10 cellular contexts compared by ENCODE assay signal in genomic region chr11:6170226-6170625, GRCh38. TPM values are rescaled to one million over a fixed set of nuclear protein-coding genes. Genes with fewer than 3 reads are reported as not detected.
"Had no signal": no experiment of that assay in that cellular context is flagged by ENCODE, and none has a peak within 500 bp of the region (broad histone marks: within the 10 kb centered on the region; RNA-seq: fewer than 3 reads in every experiment).

Gene OR52B2, minus strand, starts transcription at chr11:6170326. Its CDS starts 0 bp downstream, at chr11:6170326.

- H3K27ac ChIP-seq: HL-60, KMS-11 had no signal

- H3K4me3 ChIP-seq: K562 had no signal

- ATAC-seq: HepG2, K562 had no signal

- H3K9ac ChIP-seq: KMS-11 had no signal

- FAIRE-seq: HepG2, HTR-8/SVneo, K562 had no signal

- H3K4me2 ChIP-seq: KMS-11 had no signal

- DNase-seq: KBM-7, KG1 had no signal

RNA-seq across cellular contexts. Expression of gene OR52B2, which starts in this region (rescaled TPM):
- total RNA-seq: HepG2, HT-29, HT1080, K562 had no signal
- polyA plus RNA-seq: HepG2, IgD-negative memory B cell, K562 had no signal
